26 cellular contexts compared by ENCODE assay signal in genomic region chr3:57530071-57530608, GRCh38. TPM values are rescaled to one million over a fixed set of nuclear protein-coding genes. Genes with fewer than 3 reads are reported as not detected.
A peak's percentile ranks its signal among the peaks of the same experiment; 100 is the strongest.
DNase-seq lines count a peak whose midpoint lies in the region; ATAC-seq, FAIRE-seq and TF ChIP-seq lines count a peak whose summit lies in the region.
"Had no signal": no experiment of that assay in that cellular context is flagged by ENCODE, and none has a peak within 500 bp of the region (broad histone marks: within the 10 kb centered on the region; RNA-seq: fewer than 3 reads in every experiment).

No MANE protein-coding gene starts in this region.

- peaks cover 19% of the 10 kb centered on the region; the same call in 1 of the 2 replicates for H3F3A ChIP-seq in PC-9 (ENCODE audit: insufficient read depth, low read depth)

- no TSS peak for BruUV-seq in PC-9 (replicated peaks; lab: Mats Ljungman, UMichigan)

- no peak overlapping the region for H2AFZ ChIP-seq in PC-9

- H3K79me2 ChIP-seq in PC-9 (ENCODE audit: low read depth) = no peaks in the 10 kb centered on the region

- CTCF ChIA-PET in PC-9 (lab: Charles Lee) = no interaction called here

- H4K20me1 ChIP-seq in PC-9 (ENCODE audit: insufficient read depth) = no peaks in the 10 kb centered on the region
- H4K20me1 ChIP-seq: BLaER1 treated with 17β-estradiol and CSF1 and Interleukin-3, amounts not matched to agents 10 nM and 100 nM had no signal

- H3K9me2 ChIP-seq in PC-9 (ENCODE audit: insufficient read depth) = no peaks in the 10 kb centered on the region

- no peaks in the 10 kb centered on the region for H3K27me3 ChIP-seq in PC-9 (ENCODE audit: insufficient read depth, low read depth)
- H3K27me3 ChIP-seq in left ventricle myocardium inferior (ENCODE audit: low read depth) = no peaks in the 10 kb centered on the region
- H3K27me3 ChIP-seq: BLaER1 treated with 17β-estradiol and CSF1 and Interleukin-3, amounts not matched to agents 10 nM and 100 nM; esophagus muscularis mucosa; tibial artery had no signal

- TF ChIP-seq CTCF in PC-9 (conservative IDR thresholded peaks at IDR 0.05) (no peak), choroid plexus epithelial cell (conservative IDR thresholded peaks at IDR 0.05; ENCODE audit: low read depth, low read length) (no peak), left ventricle myocardium inferior (IDR thresholded peaks at IDR 0.05; ENCODE audit: borderline replicate concordance) (no peak)

- H3K4me3 ChIP-seq in PC-9 (no peak overlapping the region), choroid plexus epithelial cell (ENCODE audit: low read depth, low read length) (no peak overlapping the region), left ventricle myocardium inferior (no peak overlapping the region)
- H3K4me3 ChIP-seq: BLaER1 treated with 17β-estradiol and CSF1 and Interleukin-3, amounts not matched to agents 10 nM and 100 nM; esophagus muscularis mucosa; tibial artery had no signal

- DNase-seq in NCI-H2171 treated with DMSO at 0.1 percent for 48 hours (lab: John Stamatoyannopoulos, UW) (peak; percentile 12), NCI-H2171 (lab: John Stamatoyannopoulos, UW) (no peak), PC-9 (peak; percentile 29 to 77), choroid plexus epithelial cell (ENCODE audit: low read depth) (peak; percentile 26), urothelium cell line (ENCODE audit: low spot score) (peak; percentile 40), cerebellum (ENCODE audit: low spot score) (no peak), left ventricle myocardium inferior (no peak)
- DNase-seq: 8988T; activated naive CD4-positive, alpha-beta T cell treated with anti-CD3 and anti-CD28 coated beads, Interleukin-2, amount 10 ng/mL, durations not matched to agents 7 days and 5 days; activated T-cell treated with anti-CD3 and anti-CD28 coated beads, Interleukin-2, amount 50 U/mL, for 72 hours; aorta; effector memory CD4-positive, alpha-beta T cell; MV-4-11; naive thymus-derived CD4-positive, alpha-beta T cell; NCI-H1694 treated with DMSO at 0.1 percent for 48 hours; NCI-H2227 treated with DMSO at 0.1 percent for 48 hours; occipital lobe; stimulated activated CD4-positive, alpha-beta T cell treated with anti-CD3 and anti-CD28 coated beads, Interleukin-12 subunit alpha, Interleukin-12 subunit beta, amount 100 ng/mL, for 4 hours; tibial artery had no signal

- FAIRE-seq in urothelium cell line (lab: Jason Lieb, UNC) = no peak
- FAIRE-seq: D721Med had no signal

- intact Hi-C loops in PC-9 (cut with micrococcal nuclease; ENCODE audit: unreplicated experiment) = loop anchor here (1.0 kb wide), 1 partner anchor 12 kb away; no protein-coding TSS in a partner anchor
- intact Hi-C loops in left ventricle myocardium inferior (cut with micrococcal nuclease) = no loop called here

- H3K4me1 ChIP-seq in PC-9 (replicated peaks; ENCODE audit: insufficient read depth) (peaks cover 22% of the 10 kb centered on the region), left ventricle myocardium inferior (no peaks in the 10 kb centered on the region)
- H3K4me1 ChIP-seq: BLaER1 treated with 17β-estradiol and CSF1 and Interleukin-3, amounts not matched to agents 10 nM and 100 nM; esophagus muscularis mucosa; tibial artery had no signal

- H3K4me2 ChIP-seq in PC-9 = peak overlapping the region; percentile 1; the same call in 1 of the 2 replicates
- H3K4me2 ChIP-seq: BLaER1 treated with 17β-estradiol and CSF1 and Interleukin-3, amounts not matched to agents 10 nM and 100 nM; KMS-11 had no signal

- H3K9me3 ChIP-seq in PC-9 (ENCODE audit: insufficient read depth, low read depth) (no peaks in the 10 kb centered on the region), left ventricle myocardium inferior (replicated peaks) (no peaks in the 10 kb centered on the region)
- H3K9me3 ChIP-seq: esophagus muscularis mucosa, tibial artery had no signal

- POLR2A ChIA-PET in PC-9 (lab: Charles Lee; ENCODE audit: unreplicated experiment) = interaction anchor here (0.7 to 1.0 kb wide), 2 partner anchors 163 to 255 kb away, joined by 5 to 17 read pairs; no protein-coding TSS in a partner anchor

- no peak for ATAC-seq in GM18873 (IDR thresholded peaks at IDR 0.05; ENCODE audit: low FRiP score, unreplicated experiment)
- ATAC-seq: activated T-cell treated with anti-CD3 and anti-CD28 coated beads, Interleukin-2, amount 50 U/mL, for 72 hours; naive thymus-derived CD4-positive, alpha-beta T cell had no signal

- peak overlapping the region; percentile 51 for H3K27ac ChIP-seq in PC-9
- H3K27ac ChIP-seq in left ventricle myocardium inferior (replicated peaks) = no peak overlapping the region
- H3K27ac ChIP-seq: BLaER1 treated with 17β-estradiol and CSF1 and Interleukin-3, amounts not matched to agents 10 nM and 100 nM; esophagus muscularis mucosa; KMS-11; tibial artery had no signal

- no peaks in the 10 kb centered on the region for H3K36me3 ChIP-seq in PC-9 (ENCODE audit: low read depth)
- no peaks in the 10 kb centered on the region for H3K36me3 ChIP-seq in left ventricle myocardium inferior
- H3K36me3 ChIP-seq: BLaER1 treated with 17β-estradiol and CSF1 and Interleukin-3, amounts not matched to agents 10 nM and 100 nM; esophagus muscularis mucosa; tibial artery had no signal

RNA-seq across cellular contexts. Expression of gene DNAH12, which starts 14.0 kb away (rescaled TPM):
- total RNA-seq in PC-9 (2021) = 0.10 and 0.22 TPM in 2 replicates
- 1.7 TPM for total RNA-seq in cerebellum
- total RNA-seq in left ventricle myocardium inferior = 0.16 TPM
- total RNA-seq: HT-29, kidney epithelial cell had no signal

RNA-seq across cellular contexts. Expression of gene PDE12, which starts 25.9 kb away (rescaled TPM):
- total RNA-seq in PC-9 (2021) = 14.3 and 16.6 TPM in 2 replicates
- 16.0 TPM for total RNA-seq in cerebellum
- 12.4 TPM for total RNA-seq in left ventricle myocardium inferior

Comparison
In these comparisons a context has a peak if more than half of its experiments do, and no peak if none do; other contexts are left out.
1. DNase-seq: peak in NCI-H2171 treated with DMSO at 0.1 percent for 48 hours (single experiment), PC-9 (2 of 2), choroid plexus epithelial cell (single experiment) and urothelium cell line (single experiment); none in NCI-H2171 (single experiment), cerebellum (single experiment) and left ventricle myocardium inferior (single experiment).